Comparison of ENCODE assay signal across 8 cellular contexts in genomic region chr17:1398900-1399299, GRCh38. TPM values are rescaled to one million over a fixed set of nuclear protein-coding genes. Genes with fewer than 3 reads are reported as not detected.
DNase-seq lines count a peak whose midpoint lies in the region; ATAC-seq and TF ChIP-seq lines count a peak whose summit lies in the region.

No MANE protein-coding gene starts in this region.

- H3K4me3 ChIP-seq in IMR-90 (ENCODE audit: insufficient read depth, low read depth, low read length) (peak overlapping the region; percentile 79), iPS-18c (ENCODE audit: insufficient read depth, low read depth, low read length) (peak overlapping the region; percentile 93)

- H4K20me1 ChIP-seq in IMR-90 (ENCODE audit: insufficient read depth, low read length) = peaks cover 61% of the 10 kb centered on the region

- TF ChIP-seq CTCF in C4-2B (conservative IDR thresholded peaks at IDR 0.05) = no peak
- TF ChIP-seq CTCF in IMR-90 (conservative IDR thresholded peaks at IDR 0.05; ENCODE audit: low read depth, low read length) = no peak

- H3K14ac ChIP-seq in IMR-90 (replicated peaks; ENCODE audit: low read depth, low read length) = peak overlapping the region; percentile 100

- in situ Hi-C loops in IMR-90 (cut with MboI; ENCODE audit: low sequenced_read_pairs) = no loop called here

- H3K23ac ChIP-seq in IMR-90 (ENCODE audit: low read depth, low read length) = peak overlapping the region; percentile 100

- DNase-seq in IMR-90 (peak; percentile 40), NCI-H1930 (lab: John Stamatoyannopoulos, UW) (no peak), HuH-7.5 (ENCODE audit: low spot score) (no peak)
- no peak for DNase-seq in activated naive CD8-positive, alpha-beta T cell treated with anti-CD3 and anti-CD28 coated beads for 36 hours
- DNase-seq in stimulated activated effector memory CD8-positive, alpha-beta T cell treated with anti-CD3 and anti-CD28 coated beads, Interleukin-12 subunit alpha, Interleukin-12 subunit beta, amount 100 ng/mL, for 72 hours (ENCODE audit: low spot score in 2 of 2) = peak in 1 of 2 donors; percentile 5

- H2AK5ac ChIP-seq in IMR-90 (ENCODE audit: low read depth, low read length) = peak overlapping the region; percentile 100

- peaks cover 36% of the 10 kb centered on the region for H3K4me1 Mint-ChIP-seq in activated naive CD8-positive, alpha-beta T cell treated with anti-CD3 and anti-CD28 coated beads for 36 hours
- peaks cover 29% of the 10 kb centered on the region for H3K4me1 Mint-ChIP-seq in stimulated activated effector memory CD8-positive, alpha-beta T cell treated with anti-CD3 and anti-CD28 coated beads, Interleukin-12 subunit alpha, Interleukin-12 subunit beta, amount 100 ng/mL, for 72 hours

- TF ChIP-seq RAD21 in IMR-90 (IDR thresholded peaks at IDR 0.05; ENCODE audit: low read length) = no peak

- H4K8ac ChIP-seq in IMR-90 (ENCODE audit: low read depth in 2 of 2, low read length in 2 of 2) = peak overlapping the region; percentile 95 to 99; a peak in 3 of 4 replicates

- no peaks in the 10 kb centered on the region for H3K9me1 ChIP-seq in IMR-90 (ENCODE audit: insufficient read depth, low read length)

- H3K4me1 ChIP-seq in IMR-90 (ENCODE audit: control insufficient read depth, insufficient read depth, low read length) = no peaks in the 10 kb centered on the region; the same call in none of the 2 replicates

- peak overlapping the region; percentile 99 for H3K4ac ChIP-seq in IMR-90 (ENCODE audit: low read depth, low read length)

- no peaks in the 10 kb centered on the region for H3K27me3 ChIP-seq in IMR-90 (ENCODE audit: control insufficient read depth, insufficient read depth, low read length)

- no peak overlapping the region for H2BK20ac ChIP-seq in IMR-90 (ENCODE audit: low read depth, low read length)

- peak overlapping the region; percentile 83 for H4K5ac ChIP-seq in IMR-90 (ENCODE audit: low read depth, low read length)

- peak overlapping the region; percentile 93 for H4K91ac ChIP-seq in IMR-90 (ENCODE audit: insufficient read depth, low read depth, low read length)

- TF ChIP-seq POLR2A in IMR-90 (IDR thresholded peaks at IDR 0.05; ENCODE audit: low read depth, low read length) = no peak; the same call in 1 of the 2 replicates

- H3K27ac Mint-ChIP-seq in activated naive CD8-positive, alpha-beta T cell treated with anti-CD3 and anti-CD28 coated beads for 36 hours = peak overlapping the region; percentile 99
- H3K27ac Mint-ChIP-seq in stimulated activated effector memory CD8-positive, alpha-beta T cell treated with anti-CD3 and anti-CD28 coated beads, Interleukin-12 subunit alpha, Interleukin-12 subunit beta, amount 100 ng/mL, for 72 hours = peak overlapping the region; percentile 100

- peak overlapping the region; percentile 83 for H3K18ac ChIP-seq in IMR-90 (ENCODE audit: low read depth, low read length)

- ATAC-seq in IMR-90 (ENCODE audit: low read depth) = no peak
- ATAC-seq in stimulated activated effector memory CD8-positive, alpha-beta T cell treated with anti-CD3 and anti-CD28 coated beads, Interleukin-12 subunit alpha, Interleukin-12 subunit beta, amount 100 ng/mL, for 72 hours = no peak
- ATAC-seq in GM21576 (IDR thresholded peaks at IDR 0.05; ENCODE audit: unreplicated experiment) = no peak

- peak overlapping the region; percentile 99 for H3K56ac ChIP-seq in IMR-90 (ENCODE audit: extremely low read depth, insufficient read depth, low read length)

- CTCF ChIA-PET in IMR-90 (lab: Yijun Ruan, JAX) = no interaction called here

- H2BK120ac ChIP-seq in IMR-90 (ENCODE audit: low read depth, low read length) = peak overlapping the region; percentile 82; the same call in 1 of the 2 replicates

- WGBS in IMR-90 (ENCODE audit: extremely low coverage in 2 of 2, insufficient read length in 1 of 2), 2 experiments = 0% methylated on average over 4 of the region's 15 CpGs; no CpG with 5 or more reads in 1 of the 2 experiments

- POLR2A ChIA-PET in IMR-90 (lab: Charles Lee; ENCODE audit: unreplicated experiment) = interaction anchor here (1.7 kb wide), 1 partner anchor 8 kb away, joined by 3 read pairs; no protein-coding TSS in a partner anchor

- H3K27me3 Mint-ChIP-seq in activated naive CD8-positive, alpha-beta T cell treated with anti-CD3 and anti-CD28 coated beads for 36 hours = no peaks in the 10 kb centered on the region

- peak overlapping the region; percentile 98 for H2BK5ac ChIP-seq in IMR-90 (ENCODE audit: low read depth, low read length, poor library complexity, severe bottlenecking)

- peak overlapping the region; percentile 95 for H3K9ac ChIP-seq in IMR-90 (ENCODE audit: low read depth, low read length)

- no TSS peak for BruUV-seq in IMR-90 (replicated peaks; lab: Mats Ljungman, UMichigan)

- peak overlapping the region; percentile 44 for H2AFZ ChIP-seq in IMR-90 (replicated peaks; ENCODE audit: low read length, poor library complexity)

- dilution Hi-C loops in IMR-90 (cut with HindIII; ENCODE audit: low sequenced_read_pairs, unreplicated experiment) = no loop called here

- H3K36me3 ChIP-seq in IMR-90 (ENCODE audit: control insufficient read depth, insufficient read depth, low read length) = peaks cover 4% of the 10 kb centered on the region

- H3K79me1 ChIP-seq in IMR-90 (ENCODE audit: low read depth in 1 of 2, low read length in 2 of 2) = peaks cover 0 to 19% of the 10 kb centered on the region in 2 experiments; a peak in 1 of 4 replicates

- peak overlapping the region; percentile 96 for H3K27ac ChIP-seq in C4-2B
- H3K27ac ChIP-seq in IMR-90 (ENCODE audit: insufficient read depth, low read length) = peak overlapping the region; percentile 98

- H3K4me2 ChIP-seq in IMR-90 (ENCODE audit: low read depth, low read length) = peak overlapping the region; percentile 100

- H3K9me3 Mint-ChIP-seq in activated naive CD8-positive, alpha-beta T cell treated with anti-CD3 and anti-CD28 coated beads for 36 hours = no peaks in the 10 kb centered on the region
- no peaks in the 10 kb centered on the region for H3K9me3 Mint-ChIP-seq in stimulated activated effector memory CD8-positive, alpha-beta T cell treated with anti-CD3 and anti-CD28 coated beads, Interleukin-12 subunit alpha, Interleukin-12 subunit beta, amount 100 ng/mL, for 72 hours

- peaks cover 50% of the 10 kb centered on the region for H3K36me3 Mint-ChIP-seq in activated naive CD8-positive, alpha-beta T cell treated with anti-CD3 and anti-CD28 coated beads for 36 hours
- H3K36me3 Mint-ChIP-seq in stimulated activated effector memory CD8-positive, alpha-beta T cell treated with anti-CD3 and anti-CD28 coated beads, Interleukin-12 subunit alpha, Interleukin-12 subunit beta, amount 100 ng/mL, for 72 hours = peaks cover 67% of the 10 kb centered on the region

- no peaks in the 10 kb centered on the region for H3K9me3 ChIP-seq in IMR-90 (ENCODE audit: control insufficient read depth, insufficient read depth, low read length)
- H3K9me3 ChIP-seq in iPS-18c (ENCODE audit: control insufficient read depth, insufficient read depth, low read length) = peaks cover 3% of the 10 kb centered on the region

- peak overlapping the region; percentile 100 for H2AK9ac ChIP-seq in IMR-90 (replicated peaks; ENCODE audit: low read depth, low read length, poor library complexity)

- intact Hi-C loops in IMR-90 (cut with micrococcal nuclease) = loop anchor here (2.0 to 5.0 kb wide), 3 partner anchors 34 to 58 kb away; partner anchors contain the start of gene CRK

- 0 out of 3 replicates have a peak overlapping the region, but pooled peaks have one; percentile 17 for H2BK15ac ChIP-seq in IMR-90 (ENCODE audit: low read depth, low read length)

- peak overlapping the region; percentile 94 for H3K4me3 Mint-ChIP-seq in activated naive CD8-positive, alpha-beta T cell treated with anti-CD3 and anti-CD28 coated beads for 36 hours
- peak overlapping the region; percentile 99 for H3K4me3 Mint-ChIP-seq in stimulated activated effector memory CD8-positive, alpha-beta T cell treated with anti-CD3 and anti-CD28 coated beads, Interleukin-12 subunit alpha, Interleukin-12 subunit beta, amount 100 ng/mL, for 72 hours

TF ChIP-seq in IMR-90, 13 proteins besides CTCF, POLR2A, EP300 and RAD21 (continues in another document):
- no peak for TF ChIP-seq SMC3 (IDR thresholded peaks at IDR 0.05; ENCODE audit: low read depth, low read length)
- no peak for TF ChIP-seq RCOR1 (IDR thresholded peaks at IDR 0.05; ENCODE audit: insufficient replicate concordance, low read length)
- no peak for TF ChIP-seq ELK1 (IDR thresholded peaks at IDR 0.05; ENCODE audit: borderline replicate concordance, low read depth, low read length)
- TF ChIP-seq MAFK (IDR thresholded peaks at IDR 0.05; ENCODE audit: low read depth, low read length) = peak; percentile 80
- no peak for TF ChIP-seq FOS (IDR thresholded peaks at IDR 0.05; ENCODE audit: low read depth, low read length)
- TF ChIP-seq MAZ (IDR thresholded peaks at IDR 0.05; ENCODE audit: borderline replicate concordance, low read depth, low read length) = no peak
- TF ChIP-seq USF2 (IDR thresholded peaks at IDR 0.05; ENCODE audit: low read depth, low read length) = no peak

RNA-seq across cellular contexts. Expression of gene YWHAE, which starts 1.1 kb away (rescaled TPM):
- total RNA-seq in IMR-90 (2012; rRNA removed) = 358 and 964 TPM in 2 replicates
- 774 and 817 TPM in 2 replicates for polyA plus RNA-seq in IMR-90 (2012; rRNA removed)
- polyA plus RNA-seq in IMR-90 (2012; cell fraction: cytosol; rRNA removed) = 140 and 369 TPM in 2 replicates
- 42.1 and 246 TPM in 2 replicates for polyA plus RNA-seq in IMR-90 (2012; cell fraction: nucleus; rRNA removed; ENCODE audit: low replicate concordance)
- 100 to 1,000 TPM; 550 to 555 TPM for total RNA-seq in activated naive CD8-positive, alpha-beta T cell treated with anti-CD3 and anti-CD28 coated beads for 36 hours

RNA-seq across cellular contexts. Expression of gene CRK, which starts 57.1 kb away (rescaled TPM):
- 100 and 123 TPM in 2 replicates for total RNA-seq in IMR-90 (2012; rRNA removed)
- polyA plus RNA-seq in IMR-90 (2012; rRNA removed) = 48.5 and 57.6 TPM in 2 replicates
- 21.4 and 31.0 TPM in 2 replicates for polyA plus RNA-seq in IMR-90 (2012; cell fraction: cytosol; rRNA removed)
- 8.5 and 27.3 TPM in 2 replicates for polyA plus RNA-seq in IMR-90 (2012; cell fraction: nucleus; rRNA removed; ENCODE audit: low replicate concordance)
- total RNA-seq in activated naive CD8-positive, alpha-beta T cell treated with anti-CD3 and anti-CD28 coated beads for 36 hours = 10 to 100 TPM; 13.5 to 14.0 TPM
